ENCODE assay signal across 22 cellular contexts in genomic region chr3:43862992-43863805, GRCh38.
"Had no signal": no experiment of that assay in that cellular context is flagged by ENCODE, and none has a peak within 500 bp of the region (broad histone marks: within the 10 kb centered on the region; RNA-seq: fewer than 3 reads in every experiment).

No MANE protein-coding gene starts in this region.

- H3K9me3 ChIP-seq: gastrocnemius medialis, heart right ventricle, psoas muscle, spleen, testis, tibial nerve had no signal

- H3K27me3 ChIP-seq: testis had no signal

- H3K36me3 Mint-ChIP-seq: mesothelial cell of epicardium; natural killer cell treated with Interleukin-12 subunit alpha and Interleukin-12 subunit beta and Interleukin-15 and Interleukin-18, amount 100 ng/mL, for 72 hours; stimulated activated memory B cell treated with anti-CD40 and anti-IgM and Interleukin-4, amounts not matched to agents 10 μg/mL and 1 μg/mL and 100 μg/mL, for 72 hours had no signal

- H3K27ac ChIP-seq: gastrocnemius medialis, heart right ventricle, psoas muscle, spleen, testis, tibial nerve had no signal

- H3K4me1 ChIP-seq: gastrocnemius medialis, heart right ventricle, psoas muscle, spleen, testis had no signal

- H3K4me3 Mint-ChIP-seq: mesothelial cell of epicardium; natural killer cell treated with Interleukin-12 subunit alpha and Interleukin-12 subunit beta and Interleukin-15 and Interleukin-18, amount 100 ng/mL, for 72 hours; stimulated activated memory B cell treated with anti-CD40 and anti-IgM and Interleukin-4, amounts not matched to agents 10 μg/mL and 1 μg/mL and 100 μg/mL, for 72 hours; stimulated activated naive CD8-positive, alpha-beta T cell treated with anti-CD3 and anti-CD28 coated beads, Interleukin-15, Interleukin-2, amounts not matched to agents 100 ng/mL and 50 ng/mL, for 24 hours had no signal

- H3K36me3 ChIP-seq: gastrocnemius medialis, heart right ventricle, spleen, tibial nerve had no signal

- H3K27ac Mint-ChIP-seq: mesothelial cell of epicardium; natural killer cell treated with Interleukin-12 subunit alpha and Interleukin-12 subunit beta and Interleukin-15 and Interleukin-18, amount 100 ng/mL, for 72 hours; stimulated activated memory B cell treated with anti-CD40 and anti-IgM and Interleukin-4, amounts not matched to agents 10 μg/mL and 1 μg/mL and 100 μg/mL, for 72 hours; stimulated activated naive CD8-positive, alpha-beta T cell treated with anti-CD3 and anti-CD28 coated beads, Interleukin-15, Interleukin-2, amounts not matched to agents 100 ng/mL and 50 ng/mL, for 24 hours had no signal

- H3K9me3 Mint-ChIP-seq: mesothelial cell of epicardium; natural killer cell treated with Interleukin-12 subunit alpha and Interleukin-12 subunit beta and Interleukin-15 and Interleukin-18, amount 100 ng/mL, for 72 hours; stimulated activated memory B cell treated with anti-CD40 and anti-IgM and Interleukin-4, amounts not matched to agents 10 μg/mL and 1 μg/mL and 100 μg/mL, for 72 hours; stimulated activated naive CD8-positive, alpha-beta T cell treated with anti-CD3 and anti-CD28 coated beads, Interleukin-15, Interleukin-2, amounts not matched to agents 100 ng/mL and 50 ng/mL, for 24 hours had no signal

- H3K4me3 ChIP-seq: gastrocnemius medialis, heart right ventricle, psoas muscle, spleen, testis, tibial nerve had no signal

- DNase-seq: cerebellar nuclear complex; dermis blood vessel endothelial cell; effector CD4-positive, alpha-beta T cell; gastrocnemius medialis; heart right ventricle; hypothalamus; mammary epithelial cell; psoas muscle; retina; stimulated activated CD4-positive, alpha-beta T cell treated with anti-CD3 and anti-CD28 coated beads, Interleukin-15, amount 100 ng/mL, for 24 hours; stimulated activated CD4-positive, alpha-beta T cell treated with anti-CD3 and anti-CD28 coated beads, Interleukin-1b, Interleukin-23, amount 100 ng/mL, for 48 hours; stimulated activated CD4-positive, alpha-beta T cell treated with anti-CD3 and anti-CD28 coated beads, Interleukin-4, amount 100 ng/mL, for 24 hours; testis had no signal

- ATAC-seq: esophagus mucosa; gastrocnemius medialis; heart right ventricle; left lobe of liver; psoas muscle; sciatic nerve; stimulated activated memory B cell treated with anti-CD40 and anti-IgM and Interleukin-4, amounts not matched to agents 10 μg/mL and 1 μg/mL and 100 μg/mL, for 72 hours had no signal

- H3K4me1 Mint-ChIP-seq: mesothelial cell of epicardium; stimulated activated memory B cell treated with anti-CD40 and anti-IgM and Interleukin-4, amounts not matched to agents 10 μg/mL and 1 μg/mL and 100 μg/mL, for 72 hours had no signal
